Comparison of ENCODE assay signal across 10 cellular contexts in genomic region chr6:7135755-7136154, GRCh38. TPM values are rescaled to one million over a fixed set of nuclear protein-coding genes. Genes with fewer than 3 reads are reported as not detected.
A peak's percentile ranks its signal among the peaks of the same experiment; 100 is the strongest.
DNase-seq lines count a peak whose midpoint lies in the region; ATAC-seq, FAIRE-seq and TF ChIP-seq lines count a peak whose summit lies in the region.
"Had no signal": no experiment of that assay in that cellular context is flagged by ENCODE, and none has a peak within 500 bp of the region (broad histone marks: within the 10 kb centered on the region; RNA-seq: fewer than 3 reads in every experiment).

No MANE protein-coding gene starts in this region.

- H3K4me3 Mint-ChIP-seq in activated naive CD8-positive, alpha-beta T cell treated with anti-CD3 and anti-CD28 coated beads for 36 hours, result no peak overlapping the region

- peak overlapping the region; percentile 35 for H3K27ac Mint-ChIP-seq in activated naive CD8-positive, alpha-beta T cell treated with anti-CD3 and anti-CD28 coated beads for 36 hours

- peak; percentile 26 for ATAC-seq in HG03354 (IDR thresholded peaks at IDR 0.05; ENCODE audit: poor library complexity, severe bottlenecking, unreplicated experiment)
- ATAC-seq in psoas muscle, result no peak
- ATAC-seq in HG03520 (IDR thresholded peaks at IDR 0.05; ENCODE audit: unreplicated experiment), result no peak
- no peak for ATAC-seq in HG03521 (IDR thresholded peaks at IDR 0.05; ENCODE audit: unreplicated experiment)

- DNase-seq in GM18507 (ENCODE audit: extremely low spot score, insufficient read length, low read depth) (no peak), psoas muscle (no peak), thyroid gland (no peak)
- DNase-seq in activated naive CD8-positive, alpha-beta T cell treated with anti-CD3 and anti-CD28 coated beads for 36 hours, result no peak
- DNase-seq: activated CD4-positive, alpha-beta T cell treated with anti-CD3 and anti-CD28 coated beads, Interleukin-2, amount 50 U/mL, for 48 hours; NCI-H526 treated with DMSO at 0.1 percent for 48 hours had no signal

- TF ChIP-seq POLR2A in thyroid gland (IDR thresholded peaks at IDR 0.05), result no peak

- H3K27ac ChIP-seq in psoas muscle, result peak overlapping the region; percentile 99
- no peak overlapping the region for H3K27ac ChIP-seq in thyroid gland

- H3K4me3 ChIP-seq in psoas muscle (no peak overlapping the region), thyroid gland (replicated peaks in 1 of 3) (no peak overlapping the region)

- TF ChIP-seq CTCF in psoas muscle (IDR thresholded peaks at IDR 0.05) (no peak), thyroid gland (IDR thresholded peaks at IDR 0.05) (no peak)

- no peaks in the 10 kb centered on the region for H3K9me3 Mint-ChIP-seq in activated naive CD8-positive, alpha-beta T cell treated with anti-CD3 and anti-CD28 coated beads for 36 hours

- peak; percentile 75 for FAIRE-seq in GM18507 (lab: Jason Lieb, UNC)
- FAIRE-seq: frontal cortex had no signal

- intact Hi-C loops in psoas muscle (cut with DNase I), result loop anchor here (5.0 to 10.0 kb wide), 2 partner anchors 82 to 401 kb away; no protein-coding TSS in a partner anchor
- intact Hi-C loops in thyroid gland (cut with DNase I), result no loop called here

- peaks cover 78% of the 10 kb centered on the region for H3K4me1 Mint-ChIP-seq in activated naive CD8-positive, alpha-beta T cell treated with anti-CD3 and anti-CD28 coated beads for 36 hours

- H3K36me3 ChIP-seq in psoas muscle (ENCODE audit: insufficient read depth in 1 of 2, low read depth in 1 of 2) (no peaks in the 10 kb centered on the region), thyroid gland (no peaks in the 10 kb centered on the region)

- H3K27me3 ChIP-seq in psoas muscle (ENCODE audit: insufficient read depth in 3 of 3, low read length in 2 of 3), result no peaks in the 10 kb centered on the region
- no peaks in the 10 kb centered on the region for H3K27me3 ChIP-seq in thyroid gland

- no peaks in the 10 kb centered on the region for H3K27me3 Mint-ChIP-seq in activated naive CD8-positive, alpha-beta T cell treated with anti-CD3 and anti-CD28 coated beads for 36 hours

- H3K9me3 ChIP-seq in psoas muscle (no peaks in the 10 kb centered on the region), thyroid gland (no peaks in the 10 kb centered on the region)

- peaks cover 11% of the 10 kb centered on the region for H3K36me3 Mint-ChIP-seq in activated naive CD8-positive, alpha-beta T cell treated with anti-CD3 and anti-CD28 coated beads for 36 hours

- peaks cover 88% of the 10 kb centered on the region for H3K4me1 ChIP-seq in psoas muscle
- H3K4me1 ChIP-seq in thyroid gland, result peaks cover 13 to 42% of the 10 kb centered on the region in 2 donors

RNA-seq across cellular contexts. Expression of gene RREB1, which starts 28.0 kb away (rescaled TPM):
- total RNA-seq in activated naive CD8-positive, alpha-beta T cell treated with anti-CD3 and anti-CD28 coated beads for 36 hours, result 10 to 100 TPM; 17.4 to 18.5 TPM
- total RNA-seq in psoas muscle (10 to 100 TPM; 32.7 to 49.4 (median 39.6) TPM), thyroid gland (10 to 100 TPM; 48.0 to 91.3 (median 57.1) TPM)
- 10 to 100 TPM in 1 of 3 donors, 1 to 10 TPM in 2; 4.6 to 15.1 (median 8.9) TPM for polyA plus RNA-seq in psoas muscle
